ENCODE assay signal across 10 cellular contexts in genomic region chr11:65432133-65432650, GRCh38. TPM values are rescaled to one million over a fixed set of nuclear protein-coding genes. Genes with fewer than 3 reads are reported as not detected.
A peak's percentile ranks its signal among the peaks of the same experiment; 100 is the strongest.
DNase-seq lines count a peak whose midpoint lies in the region; ATAC-seq and TF ChIP-seq lines count a peak whose summit lies in the region.
"Had no signal": no experiment of that assay in that cellular context is flagged by ENCODE, and none has a peak within 500 bp of the region (broad histone marks: within the 10 kb centered on the region; RNA-seq: fewer than 3 reads in every experiment).

No MANE protein-coding gene starts in this region.

- peak overlapping the region in 1 of 4 donors; percentile 82 for H3K4me3 ChIP-seq in adrenal gland
- H3K4me3 ChIP-seq in kidney epithelial cell (ENCODE audit: low read depth, low read length), result peak overlapping the region; percentile 20
- H3K4me3 ChIP-seq in thoracic aorta, result peak overlapping the region; percentile 94

- peaks cover 32% of the 10 kb centered on the region for H3K36me3 Mint-ChIP-seq in activated T-cell treated with anti-CD3 and anti-CD28 coated beads, Interleukin-2, amount 50 U/mL, for 4 hours (ENCODE audit: insufficient read depth)

- no peak for ATAC-seq in activated T-cell treated with anti-CD3 and anti-CD28 coated beads, Interleukin-2, amount 50 U/mL, for 4 hours
- ATAC-seq in thoracic aorta (ENCODE audit: insufficient number of reproducible peaks, low FRiP score, low read depth), result no peak

- TF ChIP-seq POLR2A in adrenal gland (IDR thresholded peaks at IDR 0.05), result peak; percentile 10 to 12

- H3K27me3 ChIP-seq in adrenal gland, result no peaks in the 10 kb centered on the region
- H3K27me3 ChIP-seq in kidney epithelial cell (ENCODE audit: control insufficient read depth, insufficient read depth, low read length), result no peaks in the 10 kb centered on the region
- H3K27me3 ChIP-seq in thoracic aorta (replicated peaks; ENCODE audit: insufficient read depth), result no peaks in the 10 kb centered on the region
- H3K27me3 ChIP-seq: BE2C had no signal

- peak overlapping the region; percentile 66 for H3K4me3 Mint-ChIP-seq in activated T-cell treated with anti-CD3 and anti-CD28 coated beads, Interleukin-2, amount 50 U/mL, for 4 hours

- H3K4me1 ChIP-seq in adrenal gland (replicated peaks in 1 of 2) (peaks cover 35 to 98% of the 10 kb centered on the region in 2 donors), thoracic aorta (ENCODE audit: control insufficient read depth in 1 of 2, low read depth in 2 of 2) (peaks cover 42 to 91% of the 10 kb centered on the region in 2 donors)

- DNase-seq in activated T-cell treated with anti-CD3 and anti-CD28 coated beads, Interleukin-2, amount 50 U/mL, for 4 hours, result no peak
- DNase-seq in activated T-cell treated with anti-CD3 and anti-CD28 coated beads for 4 hours, result no peak
- DNase-seq in adrenal gland, result no peak
- no peak for DNase-seq in kidney epithelial cell (ENCODE audit: low read depth)
- DNase-seq in thoracic aorta (ENCODE audit: low spot score), result no peak
- DNase-seq in putamen (ENCODE audit: low spot score), result no peak
- no peak for DNase-seq in GM19240 (ENCODE audit: insufficient read length, low spot score)
- DNase-seq in HPDE6-E6E7 (ENCODE audit: extremely low spot score), result no peak
- DNase-seq: BE2C, foreskin melanocyte had no signal

- peaks cover 85% of the 10 kb centered on the region for H3K4me1 Mint-ChIP-seq in activated T-cell treated with anti-CD3 and anti-CD28 coated beads, Interleukin-2, amount 50 U/mL, for 4 hours (ENCODE audit: low read depth)

- H3K9me3 Mint-ChIP-seq in activated T-cell treated with anti-CD3 and anti-CD28 coated beads, Interleukin-2, amount 50 U/mL, for 4 hours, result no peaks in the 10 kb centered on the region

- H3K36me3 ChIP-seq in adrenal gland (replicated peaks in 1 of 2) (peaks cover 0 to 35% of the 10 kb centered on the region in 2 donors), kidney epithelial cell (ENCODE audit: control insufficient read depth, insufficient read depth, low read length) (peaks cover 7% of the 10 kb centered on the region), thoracic aorta (peaks cover 39% of the 10 kb centered on the region)

- TF ChIP-seq CTCF in adrenal gland (IDR thresholded peaks at IDR 0.05) (no peak), kidney epithelial cell (IDR thresholded peaks at IDR 0.05; ENCODE audit: insufficient read depth, low read length, poor library complexity, severe bottlenecking) (no peak), thoracic aorta (IDR thresholded peaks at IDR 0.05) (no peak)

- 59 to 69% (median 62%) methylated on average over 2 of the region's 2 CpGs for WGBS in adrenal gland, 4 donors

- intact Hi-C loops in adrenal gland (cut with DNase I), result no loop called here

- H3K9me3 ChIP-seq in adrenal gland (replicated peaks in 1 of 3), result no peaks in the 10 kb centered on the region
- no peaks in the 10 kb centered on the region for H3K9me3 ChIP-seq in thoracic aorta
- H3K9me3 ChIP-seq: BE2C had no signal

- H3K27ac ChIP-seq in adrenal gland, result peak overlapping the region in 3 of 5 donors; percentile 30 to 100 (median 91)
- no peak overlapping the region for H3K27ac ChIP-seq in thoracic aorta

- H3K27me3 Mint-ChIP-seq in activated T-cell treated with anti-CD3 and anti-CD28 coated beads, Interleukin-2, amount 50 U/mL, for 4 hours (ENCODE audit: low read depth), result no peaks in the 10 kb centered on the region

RNA-seq across cellular contexts. Expression of gene NEAT1, which starts 9.6 kb away (rescaled TPM):
- total RNA-seq in activated T-cell treated with anti-CD3 and anti-CD28 coated beads, Interleukin-2, amount 50 U/mL, for 4 hours, result 100 to 1,000 TPM in 2 of 3 donors, 10 to 100 TPM in 1; 95.5 to 136 (median 123) TPM
- 1,000 to 10,000 TPM in 3 of 8 donors, 100 to 1,000 TPM in 4, 10 to 100 TPM in 1; 64.3 to 1,661 (median 335) TPM for total RNA-seq in adrenal gland
- polyA plus RNA-seq in adrenal gland, result 1,000 to 10,000 TPM in 2 of 3 donors, 100 to 1,000 TPM in 1; 216 to 6,838 (median 2,645) TPM
- 28.7 and 39.8 TPM in 2 replicates for total RNA-seq in kidney epithelial cell
- 1,000 to 10,000 TPM in 1 of 2 donors, 100 to 1,000 TPM in 1; 848 to 1,659 TPM for total RNA-seq in thoracic aorta

RNA-seq across cellular contexts. Expression of gene FRMD8, which starts 45.8 kb away (rescaled TPM):
- total RNA-seq in activated T-cell treated with anti-CD3 and anti-CD28 coated beads, Interleukin-2, amount 50 U/mL, for 4 hours, result 10 to 100 TPM; 43.0 to 49.2 (median 44.9) TPM
- total RNA-seq in adrenal gland (10 to 100 TPM; 20.6 to 52.1 (median 39.6) TPM), kidney epithelial cell (39.0 and 47.2 TPM in 2 replicates), thoracic aorta (10 to 100 TPM; 45.2 to 45.9 TPM)
- 10 to 100 TPM in 2 of 3 donors, 1 to 10 TPM in 1; 5.3 to 21.3 (median 20.4) TPM for polyA plus RNA-seq in adrenal gland

RNA-seq across cellular contexts. Expression of gene SLC25A45, which starts 49.7 kb away (rescaled TPM):
- total RNA-seq in activated T-cell treated with anti-CD3 and anti-CD28 coated beads, Interleukin-2, amount 50 U/mL, for 4 hours, result 10 to 100 TPM in 1 of 3 donors, 1 to 10 TPM in 2; 7.0 to 11.1 (median 9.5) TPM
- 10 to 100 TPM in 1 of 8 donors, 1 to 10 TPM in 7; 1.1 to 12.7 (median 6.7) TPM for total RNA-seq in adrenal gland
- 10 to 100 TPM in 2 of 3 donors, 1 to 10 TPM in 1; 2.4 to 21.0 (median 14.7) TPM for polyA plus RNA-seq in adrenal gland
- 0.29 and 0.82 TPM in 2 replicates for total RNA-seq in kidney epithelial cell
- 10 to 100 TPM; 19.0 to 26.7 TPM for total RNA-seq in thoracic aorta

Comparison
In these comparisons a context has a peak if more than half of its experiments do, and no peak if none do; other contexts are left out.
1. H3K27ac ChIP-seq: peak in adrenal gland (3 of 5); none in thoracic aorta (0 of 2).